24 cellular contexts compared by ENCODE assay signal in genomic region chr13:36518707-36519106, GRCh38.
"Had no signal": no experiment of that assay in that cellular context is flagged by ENCODE, and none has a peak within 500 bp of the region (broad histone marks: within the 10 kb centered on the region; RNA-seq: fewer than 3 reads in every experiment).

No MANE protein-coding gene starts in this region.

- H2AFZ ChIP-seq: hepatocyte had no signal

- H3K79me2 ChIP-seq: hepatocyte had no signal

- H3K9me3 ChIP-seq: psoas muscle, right lobe of liver, suprapubic skin, tibial artery, upper lobe of left lung, uterus had no signal

- H3K4me3 Mint-ChIP-seq: endodermal cell; natural killer cell treated with Interleukin-12 subunit alpha and Interleukin-12 subunit beta and Interleukin-15 and Interleukin-18, amount 100 ng/mL, for 72 hours; stimulated activated effector memory CD8-positive, alpha-beta T cell treated with anti-CD3 and anti-CD28 coated beads, Interleukin-12 subunit alpha, Interleukin-12 subunit beta, amount 100 ng/mL, for 72 hours had no signal

- H3K4me1 ChIP-seq: foreskin keratinocyte, psoas muscle, right lobe of liver, suprapubic skin, tibial artery, upper lobe of left lung, uterus had no signal

- H3K36me3 ChIP-seq: right lobe of liver, suprapubic skin, tibial artery, upper lobe of left lung, uterus had no signal

- DNase-seq: effector CD4-positive, alpha-beta T cell; endodermal cell; erythroblast; foreskin keratinocyte; head of caudate nucleus; kidney; left cardiac atrium; left ventricle myocardium superior; mesenchymal stem cell; midbrain; psoas muscle; retina; right lobe of liver; stimulated activated CD4-positive, alpha-beta T cell treated with anti-CD3 and anti-CD28 coated beads, Interleukin-4, amount 100 ng/mL, for 1 hour; stimulated activated CD8-positive, alpha-beta memory T cell treated with anti-CD3 and anti-CD28 coated beads, Interleukin-4, amount 100 ng/mL, for 48 hours; stimulated activated naive CD8-positive, alpha-beta T cell treated with anti-CD3 and anti-CD28 coated beads, Interleukin-15, Interleukin-2, amounts not matched to agents 100 U/mL and 50 U/mL, for 24 hours; tibial artery; upper lobe of left lung; uterus had no signal

- H3K27me3 Mint-ChIP-seq: natural killer cell treated with Interleukin-12 subunit alpha and Interleukin-12 subunit beta and Interleukin-15 and Interleukin-18, amount 100 ng/mL, for 72 hours had no signal

- H3K4me2 ChIP-seq: hepatocyte had no signal

- H3K27me3 ChIP-seq: foreskin keratinocyte, hepatocyte, right lobe of liver, suprapubic skin, tibial artery, upper lobe of left lung, uterus had no signal

- H3K27ac Mint-ChIP-seq: endodermal cell; natural killer cell treated with Interleukin-12 subunit alpha and Interleukin-12 subunit beta and Interleukin-15 and Interleukin-18, amount 100 ng/mL, for 72 hours; stimulated activated effector memory CD8-positive, alpha-beta T cell treated with anti-CD3 and anti-CD28 coated beads, Interleukin-12 subunit alpha, Interleukin-12 subunit beta, amount 100 ng/mL, for 72 hours had no signal

- H3K4me1 Mint-ChIP-seq: stimulated activated effector memory CD8-positive, alpha-beta T cell treated with anti-CD3 and anti-CD28 coated beads, Interleukin-12 subunit alpha, Interleukin-12 subunit beta, amount 100 ng/mL, for 72 hours had no signal

- H3K4me3 ChIP-seq: hepatocyte, lung, psoas muscle, right lobe of liver, suprapubic skin, tibial artery, upper lobe of left lung, uterus had no signal

- H3K27ac ChIP-seq: foreskin keratinocyte, hepatocyte, psoas muscle, right lobe of liver, suprapubic skin, tibial artery, upper lobe of left lung, uterus had no signal

- H3K36me3 Mint-ChIP-seq: natural killer cell treated with Interleukin-12 subunit alpha and Interleukin-12 subunit beta and Interleukin-15 and Interleukin-18, amount 100 ng/mL, for 72 hours; stimulated activated effector memory CD8-positive, alpha-beta T cell treated with anti-CD3 and anti-CD28 coated beads, Interleukin-12 subunit alpha, Interleukin-12 subunit beta, amount 100 ng/mL, for 72 hours had no signal
